Comparison of ENCODE assay signal across 1 cellular context in the genomic region with DNA sequence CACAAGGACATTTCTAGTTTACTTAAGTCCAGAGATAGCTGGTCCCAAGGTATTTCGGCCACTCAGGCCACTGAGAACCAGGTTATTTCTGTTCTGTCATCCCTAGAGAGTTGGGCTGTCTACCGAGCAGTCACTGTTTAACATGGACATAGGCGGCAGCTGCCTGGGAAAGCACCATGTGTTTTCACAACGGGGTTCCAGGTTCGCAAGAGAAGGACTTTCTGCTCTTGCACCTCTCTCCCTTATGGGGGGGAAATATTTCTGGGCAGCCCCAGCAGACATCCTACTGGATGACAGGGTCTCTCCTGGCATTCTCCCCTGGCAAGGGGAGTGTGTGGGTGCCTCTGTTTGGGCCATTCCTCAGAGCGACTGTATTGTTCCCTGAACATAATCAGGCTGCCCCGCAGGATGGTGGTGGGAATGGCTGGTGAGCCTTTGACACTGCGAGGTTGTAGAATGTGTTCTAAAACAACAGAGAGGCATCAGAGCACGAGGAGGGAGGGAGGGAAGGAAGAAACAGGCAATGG.
TF ChIP-seq lines count a peak whose summit lies in the region.

No MANE protein-coding gene starts in this region.

TF ChIP-seq in GM12878, 131 proteins besides CTCF, POLR2A, EP300 and RAD21 (continued from another document and continues in another):
- TF ChIP-seq, protein P1, sequence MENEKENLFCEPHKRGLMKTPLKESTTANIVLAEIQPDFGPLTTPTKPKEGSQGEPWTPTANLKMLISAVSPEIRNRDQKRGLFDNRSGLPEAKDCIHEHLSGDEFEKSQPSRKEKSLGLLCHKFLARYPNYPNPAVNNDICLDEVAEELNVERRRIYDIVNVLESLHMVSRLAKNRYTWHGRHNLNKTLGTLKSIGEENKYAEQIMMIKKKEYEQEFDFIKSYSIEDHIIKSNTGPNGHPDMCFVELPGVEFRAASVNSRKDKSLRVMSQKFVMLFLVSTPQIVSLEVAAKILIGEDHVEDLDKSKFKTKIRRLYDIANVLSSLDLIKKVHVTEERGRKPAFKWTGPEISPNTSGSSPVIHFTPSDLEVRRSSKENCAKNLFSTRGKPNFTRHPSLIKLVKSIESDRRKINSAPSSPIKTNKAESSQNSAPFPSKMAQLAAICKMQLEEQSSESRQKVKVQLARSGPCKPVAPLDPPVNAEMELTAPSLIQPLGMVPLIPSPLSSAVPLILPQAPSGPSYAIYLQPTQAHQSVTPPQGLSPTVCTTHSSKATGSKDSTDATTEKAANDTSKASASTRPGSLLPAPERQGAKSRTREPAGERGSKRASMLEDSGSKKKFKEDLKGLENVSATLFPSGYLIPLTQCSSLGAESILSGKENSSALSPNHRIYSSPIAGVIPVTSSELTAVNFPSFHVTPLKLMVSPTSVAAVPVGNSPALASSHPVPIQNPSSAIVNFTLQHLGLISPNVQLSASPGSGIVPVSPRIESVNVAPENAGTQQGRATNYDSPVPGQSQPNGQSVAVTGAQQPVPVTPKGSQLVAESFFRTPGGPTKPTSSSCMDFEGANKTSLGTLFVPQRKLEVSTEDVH (IDR thresholded peaks at IDR 0.05; ENCODE audit: low read depth, partially characterized antibody) = no peak
- TF ChIP-seq, protein P2, sequence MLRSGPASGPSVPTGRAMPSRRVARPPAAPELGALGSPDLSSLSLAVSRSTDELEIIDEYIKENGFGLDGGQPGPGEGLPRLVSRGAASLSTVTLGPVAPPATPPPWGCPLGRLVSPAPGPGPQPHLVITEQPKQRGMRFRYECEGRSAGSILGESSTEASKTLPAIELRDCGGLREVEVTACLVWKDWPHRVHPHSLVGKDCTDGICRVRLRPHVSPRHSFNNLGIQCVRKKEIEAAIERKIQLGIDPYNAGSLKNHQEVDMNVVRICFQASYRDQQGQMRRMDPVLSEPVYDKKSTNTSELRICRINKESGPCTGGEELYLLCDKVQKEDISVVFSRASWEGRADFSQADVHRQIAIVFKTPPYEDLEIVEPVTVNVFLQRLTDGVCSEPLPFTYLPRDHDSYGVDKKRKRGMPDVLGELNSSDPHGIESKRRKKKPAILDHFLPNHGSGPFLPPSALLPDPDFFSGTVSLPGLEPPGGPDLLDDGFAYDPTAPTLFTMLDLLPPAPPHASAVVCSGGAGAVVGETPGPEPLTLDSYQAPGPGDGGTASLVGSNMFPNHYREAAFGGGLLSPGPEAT (IDR thresholded peaks at IDR 0.05; ENCODE audit: low read depth) = no peak; the same call in 1 of the 2 replicates
- TF ChIP-seq, protein P3, sequence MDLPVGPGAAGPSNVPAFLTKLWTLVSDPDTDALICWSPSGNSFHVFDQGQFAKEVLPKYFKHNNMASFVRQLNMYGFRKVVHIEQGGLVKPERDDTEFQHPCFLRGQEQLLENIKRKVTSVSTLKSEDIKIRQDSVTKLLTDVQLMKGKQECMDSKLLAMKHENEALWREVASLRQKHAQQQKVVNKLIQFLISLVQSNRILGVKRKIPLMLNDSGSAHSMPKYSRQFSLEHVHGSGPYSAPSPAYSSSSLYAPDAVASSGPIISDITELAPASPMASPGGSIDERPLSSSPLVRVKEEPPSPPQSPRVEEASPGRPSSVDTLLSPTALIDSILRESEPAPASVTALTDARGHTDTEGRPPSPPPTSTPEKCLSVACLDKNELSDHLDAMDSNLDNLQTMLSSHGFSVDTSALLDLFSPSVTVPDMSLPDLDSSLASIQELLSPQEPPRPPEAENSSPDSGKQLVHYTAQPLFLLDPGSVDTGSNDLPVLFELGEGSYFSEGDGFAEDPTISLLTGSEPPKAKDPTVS (IDR thresholded peaks at IDR 0.05; ENCODE audit: low read depth, low read length) = no peak
- 0 out of 2 replicates have a peak, but pooled peaks have one; percentile 5 for TF ChIP-seq ZNF24 (IDR thresholded peaks at IDR 0.05)
- no peak for TF ChIP-seq GABPA (IDR thresholded peaks at IDR 0.05; ENCODE audit: low read depth)
- no peak for TF ChIP-seq NFYA (IDR thresholded peaks at IDR 0.05; ENCODE audit: borderline replicate concordance, low read depth, low read length)
- TF ChIP-seq YBX1 (IDR thresholded peaks at IDR 0.05) = no peak
- peak; percentile 28; the same call in 1 of the 2 replicates for TF ChIP-seq STAT3 (IDR thresholded peaks at IDR 0.05; ENCODE audit: low read depth, low read length)
- TF ChIP-seq POU2F2 (IDR thresholded peaks at IDR 0.05; ENCODE audit: borderline replicate concordance, low read depth, low read length) = no peak
- TF ChIP-seq, protein P4, sequence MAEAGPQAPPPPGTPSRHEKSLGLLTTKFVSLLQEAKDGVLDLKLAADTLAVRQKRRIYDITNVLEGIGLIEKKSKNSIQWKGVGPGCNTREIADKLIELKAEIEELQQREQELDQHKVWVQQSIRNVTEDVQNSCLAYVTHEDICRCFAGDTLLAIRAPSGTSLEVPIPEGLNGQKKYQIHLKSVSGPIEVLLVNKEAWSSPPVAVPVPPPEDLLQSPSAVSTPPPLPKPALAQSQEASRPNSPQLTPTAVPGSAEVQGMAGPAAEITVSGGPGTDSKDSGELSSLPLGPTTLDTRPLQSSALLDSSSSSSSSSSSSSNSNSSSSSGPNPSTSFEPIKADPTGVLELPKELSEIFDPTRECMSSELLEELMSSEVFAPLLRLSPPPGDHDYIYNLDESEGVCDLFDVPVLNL (IDR thresholded peaks at IDR 0.05; ENCODE audit: low read depth, low read length) = no peak
- TF ChIP-seq RELA (IDR thresholded peaks at IDR 0.05; ENCODE audit: borderline replicate concordance, partially characterized antibody) = peak; percentile 26
- peak; percentile 99 for TF ChIP-seq GATAD2B (conservative IDR thresholded peaks at IDR 0.05; ENCODE audit: low read depth)
- no peak for TF ChIP-seq TAF1 (IDR thresholded peaks at IDR 0.05; ENCODE audit: borderline replicate concordance, low read depth, low read length)
- TF ChIP-seq SRF (IDR thresholded peaks at IDR 0.05; ENCODE audit: low read depth in 2 of 2, low read length in 2 of 2) = no peak
- peak in 1 of 2 experiments; percentile 56; a peak in 1 of 4 replicates for TF ChIP-seq BHLHE40 (IDR thresholded peaks at IDR 0.05; ENCODE audit: borderline replicate concordance in 1 of 2, low read depth in 2 of 2, low read length in 1 of 2)
- peak; percentile 55 to 70 for TF ChIP-seq IKZF2 (IDR thresholded peaks at IDR 0.05)
- peak; percentile 41; the same call in 1 of the 2 replicates for TF ChIP-seq ZBED1 (IDR thresholded peaks at IDR 0.05; ENCODE audit: borderline replicate concordance)
- TF ChIP-seq, protein P5, sequence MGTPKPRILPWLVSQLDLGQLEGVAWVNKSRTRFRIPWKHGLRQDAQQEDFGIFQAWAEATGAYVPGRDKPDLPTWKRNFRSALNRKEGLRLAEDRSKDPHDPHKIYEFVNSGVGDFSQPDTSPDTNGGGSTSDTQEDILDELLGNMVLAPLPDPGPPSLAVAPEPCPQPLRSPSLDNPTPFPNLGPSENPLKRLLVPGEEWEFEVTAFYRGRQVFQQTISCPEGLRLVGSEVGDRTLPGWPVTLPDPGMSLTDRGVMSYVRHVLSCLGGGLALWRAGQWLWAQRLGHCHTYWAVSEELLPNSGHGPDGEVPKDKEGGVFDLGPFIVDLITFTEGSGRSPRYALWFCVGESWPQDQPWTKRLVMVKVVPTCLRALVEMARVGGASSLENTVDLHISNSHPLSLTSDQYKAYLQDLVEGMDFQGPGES (IDR thresholded peaks at IDR 0.05) = no peak
- TF ChIP-seq ZNF274 (IDR thresholded peaks at IDR 0.05; ENCODE audit: insufficient read depth, insufficient read length) = no peak
- no peak for TF ChIP-seq MYC (IDR thresholded peaks at IDR 0.05; ENCODE audit: insufficient read depth, insufficient read length, insufficient replicate concordance, low read length, severe bottlenecking)
- TF ChIP-seq CHD1 (IDR thresholded peaks at IDR 0.05; ENCODE audit: low read depth, low read length) = no peak
- TF ChIP-seq FOXM1 (IDR thresholded peaks at IDR 0.05; ENCODE audit: low read depth, low read length) = no peak
- TF ChIP-seq, protein P6, sequence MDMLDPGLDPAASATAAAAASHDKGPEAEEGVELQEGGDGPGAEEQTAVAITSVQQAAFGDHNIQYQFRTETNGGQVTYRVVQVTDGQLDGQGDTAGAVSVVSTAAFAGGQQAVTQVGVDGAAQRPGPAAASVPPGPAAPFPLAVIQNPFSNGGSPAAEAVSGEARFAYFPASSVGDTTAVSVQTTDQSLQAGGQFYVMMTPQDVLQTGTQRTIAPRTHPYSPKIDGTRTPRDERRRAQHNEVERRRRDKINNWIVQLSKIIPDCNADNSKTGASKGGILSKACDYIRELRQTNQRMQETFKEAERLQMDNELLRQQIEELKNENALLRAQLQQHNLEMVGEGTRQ (IDR thresholded peaks at IDR 0.05; ENCODE audit: borderline replicate concordance, low read depth, low read length) = no peak
- TF ChIP-seq, protein P7, sequence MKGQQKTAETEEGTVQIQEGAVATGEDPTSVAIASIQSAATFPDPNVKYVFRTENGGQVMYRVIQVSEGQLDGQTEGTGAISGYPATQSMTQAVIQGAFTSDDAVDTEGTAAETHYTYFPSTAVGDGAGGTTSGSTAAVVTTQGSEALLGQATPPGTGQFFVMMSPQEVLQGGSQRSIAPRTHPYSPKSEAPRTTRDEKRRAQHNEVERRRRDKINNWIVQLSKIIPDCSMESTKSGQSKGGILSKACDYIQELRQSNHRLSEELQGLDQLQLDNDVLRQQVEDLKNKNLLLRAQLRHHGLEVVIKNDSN (IDR thresholded peaks at IDR 0.05; ENCODE audit: borderline replicate concordance, extremely low read length, insufficient read depth, low read depth, low read length) = no peak
- no peak for TF ChIP-seq FOXK2 (IDR thresholded peaks at IDR 0.05)
- TF ChIP-seq, protein P8, sequence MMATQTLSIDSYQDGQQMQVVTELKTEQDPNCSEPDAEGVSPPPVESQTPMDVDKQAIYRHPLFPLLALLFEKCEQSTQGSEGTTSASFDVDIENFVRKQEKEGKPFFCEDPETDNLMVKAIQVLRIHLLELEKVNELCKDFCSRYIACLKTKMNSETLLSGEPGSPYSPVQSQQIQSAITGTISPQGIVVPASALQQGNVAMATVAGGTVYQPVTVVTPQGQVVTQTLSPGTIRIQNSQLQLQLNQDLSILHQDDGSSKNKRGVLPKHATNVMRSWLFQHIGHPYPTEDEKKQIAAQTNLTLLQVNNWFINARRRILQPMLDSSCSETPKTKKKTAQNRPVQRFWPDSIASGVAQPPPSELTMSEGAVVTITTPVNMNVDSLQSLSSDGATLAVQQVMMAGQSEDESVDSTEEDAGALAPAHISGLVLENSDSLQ (IDR thresholded peaks at IDR 0.05) = peak; percentile 9; the same call in 1 of the 2 replicates
- TF ChIP-seq, protein P9, sequence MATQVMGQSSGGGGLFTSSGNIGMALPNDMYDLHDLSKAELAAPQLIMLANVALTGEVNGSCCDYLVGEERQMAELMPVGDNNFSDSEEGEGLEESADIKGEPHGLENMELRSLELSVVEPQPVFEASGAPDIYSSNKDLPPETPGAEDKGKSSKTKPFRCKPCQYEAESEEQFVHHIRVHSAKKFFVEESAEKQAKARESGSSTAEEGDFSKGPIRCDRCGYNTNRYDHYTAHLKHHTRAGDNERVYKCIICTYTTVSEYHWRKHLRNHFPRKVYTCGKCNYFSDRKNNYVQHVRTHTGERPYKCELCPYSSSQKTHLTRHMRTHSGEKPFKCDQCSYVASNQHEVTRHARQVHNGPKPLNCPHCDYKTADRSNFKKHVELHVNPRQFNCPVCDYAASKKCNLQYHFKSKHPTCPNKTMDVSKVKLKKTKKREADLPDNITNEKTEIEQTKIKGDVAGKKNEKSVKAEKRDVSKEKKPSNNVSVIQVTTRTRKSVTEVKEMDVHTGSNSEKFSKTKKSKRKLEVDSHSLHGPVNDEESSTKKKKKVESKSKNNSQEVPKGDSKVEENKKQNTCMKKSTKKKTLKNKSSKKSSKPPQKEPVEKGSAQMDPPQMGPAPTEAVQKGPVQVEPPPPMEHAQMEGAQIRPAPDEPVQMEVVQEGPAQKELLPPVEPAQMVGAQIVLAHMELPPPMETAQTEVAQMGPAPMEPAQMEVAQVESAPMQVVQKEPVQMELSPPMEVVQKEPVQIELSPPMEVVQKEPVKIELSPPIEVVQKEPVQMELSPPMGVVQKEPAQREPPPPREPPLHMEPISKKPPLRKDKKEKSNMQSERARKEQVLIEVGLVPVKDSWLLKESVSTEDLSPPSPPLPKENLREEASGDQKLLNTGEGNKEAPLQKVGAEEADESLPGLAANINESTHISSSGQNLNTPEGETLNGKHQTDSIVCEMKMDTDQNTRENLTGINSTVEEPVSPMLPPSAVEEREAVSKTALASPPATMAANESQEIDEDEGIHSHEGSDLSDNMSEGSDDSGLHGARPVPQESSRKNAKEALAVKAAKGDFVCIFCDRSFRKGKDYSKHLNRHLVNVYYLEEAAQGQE (IDR thresholded peaks at IDR 0.05; ENCODE audit: low read depth, low read length) = no peak
- no peak for TF ChIP-seq CBX3 (IDR thresholded peaks at IDR 0.05; ENCODE audit: borderline replicate concordance, low read depth)
- TF ChIP-seq NRF1 (conservative IDR thresholded peaks at IDR 0.05; ENCODE audit: low read depth, low read length) = no peak
- no peak for TF ChIP-seq NR2C1 (IDR thresholded peaks at IDR 0.05)
- TF ChIP-seq, protein P10, sequence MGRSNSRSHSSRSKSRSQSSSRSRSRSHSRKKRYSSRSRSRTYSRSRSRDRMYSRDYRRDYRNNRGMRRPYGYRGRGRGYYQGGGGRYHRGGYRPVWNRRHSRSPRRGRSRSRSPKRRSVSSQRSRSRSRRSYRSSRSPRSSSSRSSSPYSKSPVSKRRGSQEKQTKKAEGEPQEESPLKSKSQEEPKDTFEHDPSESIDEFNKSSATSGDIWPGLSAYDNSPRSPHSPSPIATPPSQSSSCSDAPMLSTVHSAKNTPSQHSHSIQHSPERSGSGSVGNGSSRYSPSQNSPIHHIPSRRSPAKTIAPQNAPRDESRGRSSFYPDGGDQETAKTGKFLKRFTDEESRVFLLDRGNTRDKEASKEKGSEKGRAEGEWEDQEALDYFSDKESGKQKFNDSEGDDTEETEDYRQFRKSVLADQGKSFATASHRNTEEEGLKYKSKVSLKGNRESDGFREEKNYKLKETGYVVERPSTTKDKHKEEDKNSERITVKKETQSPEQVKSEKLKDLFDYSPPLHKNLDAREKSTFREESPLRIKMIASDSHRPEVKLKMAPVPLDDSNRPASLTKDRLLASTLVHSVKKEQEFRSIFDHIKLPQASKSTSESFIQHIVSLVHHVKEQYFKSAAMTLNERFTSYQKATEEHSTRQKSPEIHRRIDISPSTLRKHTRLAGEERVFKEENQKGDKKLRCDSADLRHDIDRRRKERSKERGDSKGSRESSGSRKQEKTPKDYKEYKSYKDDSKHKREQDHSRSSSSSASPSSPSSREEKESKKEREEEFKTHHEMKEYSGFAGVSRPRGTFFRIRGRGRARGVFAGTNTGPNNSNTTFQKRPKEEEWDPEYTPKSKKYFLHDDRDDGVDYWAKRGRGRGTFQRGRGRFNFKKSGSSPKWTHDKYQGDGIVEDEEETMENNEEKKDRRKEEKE (IDR thresholded peaks at IDR 0.05) = no peak
- TF ChIP-seq RBBP5 (conservative IDR thresholded peaks at IDR 0.05) = no peak
- TF ChIP-seq SMAD1 (IDR thresholded peaks at IDR 0.05; ENCODE audit: low read depth, partially characterized antibody) = peak; percentile 24
- TF ChIP-seq, protein P11, sequence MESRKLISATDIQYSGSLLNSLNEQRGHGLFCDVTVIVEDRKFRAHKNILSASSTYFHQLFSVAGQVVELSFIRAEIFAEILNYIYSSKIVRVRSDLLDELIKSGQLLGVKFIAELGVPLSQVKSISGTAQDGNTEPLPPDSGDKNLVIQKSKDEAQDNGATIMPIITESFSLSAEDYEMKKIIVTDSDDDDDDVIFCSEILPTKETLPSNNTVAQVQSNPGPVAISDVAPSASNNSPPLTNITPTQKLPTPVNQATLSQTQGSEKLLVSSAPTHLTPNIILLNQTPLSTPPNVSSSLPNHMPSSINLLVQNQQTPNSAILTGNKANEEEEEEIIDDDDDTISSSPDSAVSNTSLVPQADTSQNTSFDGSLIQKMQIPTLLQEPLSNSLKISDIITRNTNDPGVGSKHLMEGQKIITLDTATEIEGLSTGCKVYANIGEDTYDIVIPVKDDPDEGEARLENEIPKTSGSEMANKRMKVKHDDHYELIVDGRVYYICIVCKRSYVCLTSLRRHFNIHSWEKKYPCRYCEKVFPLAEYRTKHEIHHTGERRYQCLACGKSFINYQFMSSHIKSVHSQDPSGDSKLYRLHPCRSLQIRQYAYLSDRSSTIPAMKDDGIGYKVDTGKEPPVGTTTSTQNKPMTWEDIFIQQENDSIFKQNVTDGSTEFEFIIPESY (IDR thresholded peaks at IDR 0.05) = peak; percentile 25; the same call in 1 of the 2 replicates
- peak; percentile 41 for TF ChIP-seq POLR2AphosphoS5 (IDR thresholded peaks at IDR 0.05; ENCODE audit: low read length)
